24 cellular contexts compared by ENCODE assay signal in genomic region chr7:39744620-39745019, GRCh38.
"Had no signal": no experiment of that assay in that cellular context is flagged by ENCODE, and none has a peak within 500 bp of the region (broad histone marks: within the 10 kb centered on the region; RNA-seq: fewer than 3 reads in every experiment).

No MANE protein-coding gene starts in this region.

- H3K4me2 ChIP-seq: hepatocyte had no signal

- H3K27ac Mint-ChIP-seq: natural killer cell; progenitor cell of endocrine pancreas; stimulated activated naive CD8-positive, alpha-beta T cell treated with anti-CD3 and anti-CD28 coated beads, Interleukin-15, amount 100 ng/mL, for 72 hours had no signal

- H2AFZ ChIP-seq: hepatocyte had no signal

- H3K27ac ChIP-seq: coronary artery, esophagus muscularis mucosa, foreskin keratinocyte, gastroesophageal sphincter, heart left ventricle, hepatocyte, left lung, neutrophil, pancreas, right lobe of liver, suprapubic skin, transverse colon, upper lobe of right lung, uterus had no signal

- H3K27me3 ChIP-seq: esophagus muscularis mucosa, foreskin keratinocyte, gastroesophageal sphincter, heart left ventricle, hepatocyte, left lung, neutrophil, pancreas, right lobe of liver, suprapubic skin, transverse colon, upper lobe of right lung, uterus had no signal

- H3K9me3 Mint-ChIP-seq: natural killer cell; stimulated activated naive CD8-positive, alpha-beta T cell treated with anti-CD3 and anti-CD28 coated beads, Interleukin-15, amount 100 ng/mL, for 72 hours had no signal

- H3K4me1 ChIP-seq: esophagus muscularis mucosa, gastroesophageal sphincter, pancreas, suprapubic skin, upper lobe of right lung, uterus had no signal

- H3K36me3 ChIP-seq: esophagus muscularis mucosa, heart left ventricle, left lung, neutrophil, pancreas, right lobe of liver, suprapubic skin, transverse colon, upper lobe of right lung, uterus had no signal

- H3K4me3 ChIP-seq: coronary artery, esophagus muscularis mucosa, gastroesophageal sphincter, heart left ventricle, hepatocyte, left lung, pancreas, right lobe of liver, suprapubic skin, transverse colon, upper lobe of right lung, uterus had no signal

- H3K36me3 Mint-ChIP-seq: natural killer cell had no signal

- H3K9me3 ChIP-seq: esophagus muscularis mucosa, gastroesophageal sphincter, heart left ventricle, left lung, neutrophil, pancreas, right lobe of liver, suprapubic skin, transverse colon, upper lobe of right lung, uterus had no signal

- H3K4me3 Mint-ChIP-seq: natural killer cell; stimulated activated naive CD8-positive, alpha-beta T cell treated with anti-CD3 and anti-CD28 coated beads, Interleukin-15, amount 100 ng/mL, for 72 hours had no signal

- DNase-seq: dermis blood vessel endothelial cell; effector memory CD4-positive, alpha-beta T cell; foreskin keratinocyte; heart left ventricle; left cardiac atrium; left lung; natural killer cell; pancreas; right lobe of liver; small intestine; stimulated activated CD4-positive, alpha-beta T cell treated with anti-CD3 and anti-CD28 coated beads, Interleukin-15, amount 100 ng/mL, for 24 hours; stimulated activated CD4-positive, alpha-beta T cell treated with anti-CD3 and anti-CD28 coated beads, Interleukin-2, amount 100 ng/mL, for 48 hours; stimulated activated naive CD4-positive, alpha-beta T cell; stimulated activated naive CD8-positive, alpha-beta T cell treated with anti-CD3 and anti-CD28 coated beads, Interleukin-15, amount 100 ng/mL, for 72 hours; transverse colon; upper lobe of right lung; uterus had no signal

- ATAC-seq: foreskin keratinocyte, gastroesophageal sphincter, heart left ventricle, left cardiac atrium, left lung, natural killer cell, pancreas, right lobe of liver, upper lobe of right lung had no signal

- H3K27me3 Mint-ChIP-seq: progenitor cell of endocrine pancreas; stimulated activated naive CD8-positive, alpha-beta T cell treated with anti-CD3 and anti-CD28 coated beads, Interleukin-15, amount 100 ng/mL, for 72 hours had no signal
